ENCODE assay signal across 19 cellular contexts in genomic region chr3:95408464-95408862, GRCh38.
"Had no signal": no experiment of that assay in that cellular context is flagged by ENCODE, and none has a peak within 500 bp of the region (broad histone marks: within the 10 kb centered on the region; RNA-seq: fewer than 3 reads in every experiment).

No MANE protein-coding gene starts in this region.

- H3K27ac ChIP-seq: tibial artery had no signal

- H3K4me1 ChIP-seq: tibial artery had no signal

- H3K9me3 ChIP-seq: tibial artery had no signal

- H3K4me1 Mint-ChIP-seq: nephron had no signal

- H3K4me3 Mint-ChIP-seq: dendritic cell treated with granulocyte-macrophage colony-stimulating factor and Interleukin-4, amounts not matched to agents 40 ng/mL and 50 ng/mL, for 4 days; effector memory CD8-positive, alpha-beta T cell; nephron had no signal

- DNase-seq: activated CD4-positive, CD25-positive, alpha-beta regulatory T cell treated with anti-CD3 and anti-CD28 coated beads, Interleukin-2, amount 50 U/mL, for 72 hours; activated CD8-positive, alpha-beta memory T cell treated with anti-CD3 and anti-CD28 coated beads for 24 hours; activated CD8-positive, alpha-beta memory T cell treated with anti-CD3 and anti-CD28 coated beads, Interleukin-2, amount 50 U/mL, for 48 hours; activated effector memory CD4-positive, alpha-beta T cell treated with anti-CD3 and anti-CD28 coated beads, Interleukin-2, amount 50 U/mL, for 16 hours; activated naive CD4-positive, alpha-beta T cell treated with anti-CD3 and anti-CD28 coated beads, Interleukin-2, amount 50 U/mL, for 16 hours; activated T-cell treated with anti-CD3 and anti-CD28 coated beads, Interleukin-2, amount 50 U/mL, for 48 hours; cerebellar nuclear complex; effector memory CD8-positive, alpha-beta T cell; hippocampal formation; left cardiac atrium; midbrain; occipital lobe; posterior cingulate gyrus; stimulated activated naive CD8-positive, alpha-beta T cell treated with anti-CD3 and anti-CD28 coated beads, Interleukin-15, Interleukin-2, amounts not matched to agents 100 U/mL and 50 U/mL, for 24 hours; substantia nigra; tibial artery had no signal

- H3K27ac Mint-ChIP-seq: dendritic cell treated with granulocyte-macrophage colony-stimulating factor and Interleukin-4, amounts not matched to agents 40 ng/mL and 50 ng/mL, for 4 days; effector memory CD8-positive, alpha-beta T cell had no signal

- H3K36me3 ChIP-seq: tibial artery had no signal

- H3K27me3 Mint-ChIP-seq: dendritic cell treated with granulocyte-macrophage colony-stimulating factor and Interleukin-4, amounts not matched to agents 40 ng/mL and 50 ng/mL, for 4 days; effector memory CD8-positive, alpha-beta T cell had no signal

- H3K27me3 ChIP-seq: tibial artery had no signal

- H3K4me3 ChIP-seq: lung, tibial artery had no signal

- ATAC-seq: effector memory CD8-positive, alpha-beta T cell; left cardiac atrium; stimulated activated naive CD8-positive, alpha-beta T cell treated with anti-CD3 and anti-CD28 coated beads, Interleukin-15, Interleukin-2, amounts not matched to agents 100 U/mL and 50 U/mL, for 24 hours had no signal
